30 cellular contexts compared by ENCODE assay signal in genomic region chr6:11543919-11544518, GRCh38.
"Had no signal": no experiment of that assay in that cellular context is flagged by ENCODE, and none has a peak within 500 bp of the region (broad histone marks: within the 10 kb centered on the region; RNA-seq: fewer than 3 reads in every experiment).

No MANE protein-coding gene starts in this region.

- H3K27me3 ChIP-seq: ascending aorta, breast epithelium, colonic mucosa had no signal

- H3K27ac ChIP-seq: ascending aorta, breast epithelium, cardiac muscle cell, colonic mucosa, epithelial cell of prostate had no signal

- DNase-seq: activated CD4-positive, alpha-beta memory T cell treated with anti-CD3 and anti-CD28 coated beads for 36 hours; activated CD4-positive, alpha-beta T cell treated with anti-CD3 and anti-CD28 coated beads for 36 hours; activated CD4-positive, alpha-beta T cell treated with anti-CD3 and anti-CD28 coated beads, Interleukin-2, amount 10 ng/mL, durations not matched to agents 24 days and 14 days; activated CD4-positive, CD25-positive, alpha-beta regulatory T cell; activated CD4-positive, CD25-positive, alpha-beta regulatory T cell treated with anti-CD3 and anti-CD28 coated beads, Interleukin-2, amount 50 U/mL, for 72 hours; activated CD8-positive, alpha-beta memory T cell treated with anti-CD3 and anti-CD28 coated beads, Interleukin-2, amount 10 ng/mL, durations not matched to agents 7 days and 5 days; activated CD8-positive, alpha-beta memory T cell treated with anti-CD3 and anti-CD28 coated beads, Interleukin-2, amount 50 U/mL, for 4 hours; activated CD8-positive, alpha-beta T cell treated with anti-CD3 and anti-CD28 coated beads, Interleukin-2, amount 10 ng/mL, durations not matched to agents 7 days and 5 days; activated gamma-delta T cell; activated naive CD4-positive, alpha-beta T cell; activated naive CD4-positive, alpha-beta T cell treated with anti-CD3 and anti-CD28 coated beads, Interleukin-2, amount 10 ng/mL, durations not matched to agents 7 days and 5 days; activated naive CD8-positive, alpha-beta T cell treated with anti-CD3 and anti-CD28 coated beads, Interleukin-2, amount 10 ng/mL, durations not matched to agents 7 days and 5 days; activated T-cell treated with anti-CD3 and anti-CD28 coated beads, Interleukin-2, amount 50 U/mL, for 1 hour; activated T-cell treated with anti-CD3 and anti-CD28 coated beads, Interleukin-2, amount 50 U/mL, for 72 hours; central memory CD4-positive, alpha-beta T cell; cerebellar nuclear complex; colonic mucosa; effector CD8-positive, alpha-beta T cell; foreskin fibroblast; head of caudate nucleus; T-helper 2 cell had no signal

- H3K4me1 ChIP-seq: ascending aorta, breast epithelium, colonic mucosa had no signal

- H3K9me3 ChIP-seq: ascending aorta, breast epithelium, colonic mucosa had no signal

- ATAC-seq: activated CD4-positive, alpha-beta T cell treated with anti-CD3 and anti-CD28 coated beads for 36 hours; activated CD8-positive, alpha-beta memory T cell treated with anti-CD3 and anti-CD28 coated beads, Interleukin-2, amount 10 ng/mL, durations not matched to agents 7 days and 5 days; activated CD8-positive, alpha-beta T cell treated with anti-CD3 and anti-CD28 coated beads, Interleukin-2, amount 10 ng/mL, durations not matched to agents 7 days and 5 days; activated naive CD4-positive, alpha-beta T cell treated with anti-CD3 and anti-CD28 coated beads, Interleukin-2, amount 50 U/mL, for 72 hours; activated T-cell treated with anti-CD3 and anti-CD28 coated beads, Interleukin-2, amount 50 U/mL, for 72 hours; esophagus mucosa had no signal

- H3K36me3 ChIP-seq: ascending aorta, breast epithelium, cardiac muscle cell, colonic mucosa had no signal

- FAIRE-seq: endometrium, endothelial cell of umbilical vein, frontal cortex had no signal

- H3K4me3 ChIP-seq: ascending aorta, breast epithelium, cardiac muscle cell, colonic mucosa had no signal
